ENCODE assay signal across 10 cellular contexts in genomic region chr18:9619545-9619944, GRCh38. TPM values are rescaled to one million over a fixed set of nuclear protein-coding genes. Genes with fewer than 3 reads are reported as not detected.
DNase-seq lines count a peak whose midpoint lies in the region; ATAC-seq and TF ChIP-seq lines count a peak whose summit lies in the region.
"Had no signal": no experiment of that assay in that cellular context is flagged by ENCODE, and none has a peak within 500 bp of the region (broad histone marks: within the 10 kb centered on the region; RNA-seq: fewer than 3 reads in every experiment).

No MANE protein-coding gene starts in this region.

- no peaks in the 10 kb centered on the region for H3K9me3 Mint-ChIP-seq in chondrocyte (ENCODE audit: low read depth)
- H3K9me3 Mint-ChIP-seq in WTC11, result no peaks in the 10 kb centered on the region
- H3K9me3 Mint-ChIP-seq: activated B cell treated with CpG ODN at 0.5 μM for 24 hours had no signal

- no peak overlapping the region for H3K4ac ChIP-seq in neuronal stem cell (ENCODE audit: low read length)

- H3K14ac ChIP-seq in neuronal stem cell (ENCODE audit: low read length), result no peak overlapping the region

- H3K79me2 ChIP-seq in GM23248 (ENCODE audit: insufficient read depth), result 0 out of 2 replicates have a peak, but pooled peaks cover 6% of the 10 kb centered on the region
- no peaks in the 10 kb centered on the region for H3K79me2 ChIP-seq in OCI-LY3 (ENCODE audit: low read length)

- no peak overlapping the region for H4K91ac ChIP-seq in neuronal stem cell (ENCODE audit: low read depth, low read length, poor library complexity)

- H3K27me3 Mint-ChIP-seq in chondrocyte (ENCODE audit: low read depth), result no peaks in the 10 kb centered on the region
- H3K27me3 Mint-ChIP-seq in WTC11 (ENCODE audit: low read depth), result no peaks in the 10 kb centered on the region

- peak overlapping the region; percentile 57 for H3K9ac ChIP-seq in GM23248
- no peak overlapping the region for H3K9ac ChIP-seq in OCI-LY3 (ENCODE audit: low read length)
- no peak overlapping the region for H3K9ac ChIP-seq in neuronal stem cell (ENCODE audit: low read depth, low read length, poor library complexity)

- no peak overlapping the region for H3K18ac ChIP-seq in neuronal stem cell (ENCODE audit: low read length)

- H3K4me1 Mint-ChIP-seq in chondrocyte (ENCODE audit: low read depth) (peaks cover 34% of the 10 kb centered on the region), WTC11 (peaks cover 23% of the 10 kb centered on the region)

- no peak overlapping the region for H2BK5ac ChIP-seq in neuronal stem cell (ENCODE audit: low read length)

- no peaks in the 10 kb centered on the region for H4K20me1 ChIP-seq in GM23248 (ENCODE audit: insufficient read depth)
- no peaks in the 10 kb centered on the region for H4K20me1 ChIP-seq in OCI-LY3 (ENCODE audit: insufficient read depth, low read length)

- no peak for ATAC-seq in WTC11
- no peak for ATAC-seq in GM21381 (IDR thresholded peaks at IDR 0.05; ENCODE audit: unreplicated experiment)
- ATAC-seq: K562 had no signal

- H3K36me3 Mint-ChIP-seq in chondrocyte (ENCODE audit: low read depth), result no peaks in the 10 kb centered on the region
- no peaks in the 10 kb centered on the region for H3K36me3 Mint-ChIP-seq in WTC11

- H4K8ac ChIP-seq in neuronal stem cell (ENCODE audit: low read depth, low read length), result no peak overlapping the region

- H3K27me3 ChIP-seq in GM23248 (replicated peaks; ENCODE audit: insufficient read depth) (no peaks in the 10 kb centered on the region), OCI-LY3 (ENCODE audit: low read depth, low read length) (peaks cover 10% of the 10 kb centered on the region), neuronal stem cell (ENCODE audit: control insufficient read depth in 3 of 3, insufficient read depth in 3 of 3, low read depth in 1 of 3, low read length in 3 of 3) (no peaks in the 10 kb centered on the region)
- H3K27me3 ChIP-seq: suprapubic skin had no signal

- no peaks in the 10 kb centered on the region for H3K9me2 ChIP-seq in GM23248 (ENCODE audit: insufficient read depth)

- in situ Hi-C loops in GM23248 (cut with MboI), result no loop called here

- no peak overlapping the region for H2BK15ac ChIP-seq in neuronal stem cell (ENCODE audit: low read length)

- H3K9me3 ChIP-seq in GM23248 (ENCODE audit: low read depth) (no peaks in the 10 kb centered on the region), OCI-LY3 (ENCODE audit: insufficient read depth, low read length) (no peaks in the 10 kb centered on the region), neuronal stem cell (replicated peaks in 1 of 2; ENCODE audit: control insufficient read depth in 2 of 2, insufficient read depth in 1 of 2, low read depth in 1 of 2, low read length in 2 of 2) (no peaks in the 10 kb centered on the region)
- H3K9me3 ChIP-seq: suprapubic skin had no signal

- H3K4me3 Mint-ChIP-seq in chondrocyte (ENCODE audit: unreplicated experiment) (no peak overlapping the region), WTC11 (no peak overlapping the region)
- H3K4me3 Mint-ChIP-seq: activated B cell treated with CpG ODN at 0.5 μM for 24 hours had no signal

- H3K36me3 ChIP-seq in GM23248 (ENCODE audit: low read depth) (no peaks in the 10 kb centered on the region), OCI-LY3 (replicated peaks; ENCODE audit: low read depth, low read length) (no peaks in the 10 kb centered on the region), neuronal stem cell (replicated peaks in 1 of 2; ENCODE audit: control insufficient read depth in 2 of 2, insufficient read depth in 2 of 2, low read length in 2 of 2) (no peaks in the 10 kb centered on the region)
- H3K36me3 ChIP-seq: suprapubic skin had no signal

- POLR2A ChIA-PET in WTC11 (lab: Charles Lee), result no interaction called here

- H3K4me2 ChIP-seq in GM23248 (ENCODE audit: unreplicated experiment) (peak overlapping the region; percentile 42), OCI-LY3 (ENCODE audit: low read length) (peak overlapping the region; percentile 23), neuronal stem cell (ENCODE audit: insufficient read depth, low read length, poor library complexity, severe bottlenecking) (no peak overlapping the region)

- H3K23ac ChIP-seq in neuronal stem cell (ENCODE audit: low read depth, low read length, poor library complexity), result no peak overlapping the region

- H2AK5ac ChIP-seq in neuronal stem cell (ENCODE audit: low read depth, low read length), result no peak overlapping the region

- peaks cover 46% of the 10 kb centered on the region for H3F3A ChIP-seq in GM23248 (ENCODE audit: insufficient read depth)

- DNase-seq in GM23248, result peak; percentile 80
- no peak for DNase-seq in chondrocyte (ENCODE audit: low spot score)
- DNase-seq in neuronal stem cell (ENCODE audit: low spot score), result no peak
- DNase-seq in coronary artery (ENCODE audit: low spot score), result no peak
- no peak for DNase-seq in WTC11 (ENCODE audit: low spot score)
- DNase-seq: activated B cell treated with CpG ODN at 0.5 μM for 24 hours had no signal

- no peak for TF ChIP-seq CTCF in OCI-LY3 (IDR thresholded peaks at IDR 0.05; ENCODE audit: low read depth, low read length)
- no peak for TF ChIP-seq CTCF in chondrocyte (IDR thresholded peaks at IDR 0.05)
- no peak for TF ChIP-seq CTCF in coronary artery (IDR thresholded peaks at IDR 0.05)
- TF ChIP-seq CTCF in WTC11 (IDR thresholded peaks at IDR 0.05), result no peak

- CTCF ChIA-PET in WTC11 (lab: Charles Lee), result interaction anchor here (0.7 kb wide), 1 partner anchor 44 kb away, joined by 3 read pairs; no protein-coding TSS in a partner anchor

- H2AFZ ChIP-seq in GM23248 (peak overlapping the region; percentile 4), OCI-LY3 (ENCODE audit: low read depth, low read length) (no peak overlapping the region), neuronal stem cell (ENCODE audit: low read length) (peak overlapping the region; percentile 35)

- 0 to 4% methylated on average over 1 of the region's 1 CpG for WGBS in GM23248 (ENCODE audit: low coverage in 1 of 2, low lambda C conversion rate in 2 of 2, missing lambda C conversion rate in 2 of 2), 2 experiments
- no CpG with 5 or more reads among the region's 1 CpG for WGBS in neuronal stem cell (ENCODE audit: extremely low coverage in 2 of 2, insufficient read length in 2 of 2, insufficient replicate concordance in 1 of 2), 2 donors

- H3K4me3 ChIP-seq in GM23248, result 0 out of 2 replicates have a peak overlapping the region, but pooled peaks have one; percentile 16
- H3K4me3 ChIP-seq in OCI-LY3 (ENCODE audit: low read length), result no peak overlapping the region
- no peak overlapping the region for H3K4me3 ChIP-seq in neuronal stem cell (ENCODE audit: low read length in 2 of 2)
- H3K4me3 ChIP-seq in coronary artery, result no peak overlapping the region
- H3K4me3 ChIP-seq: K562, suprapubic skin had no signal

- no peaks in the 10 kb centered on the region for H3K79me1 ChIP-seq in neuronal stem cell (ENCODE audit: low read depth, low read length)

- H3K27ac ChIP-seq in GM23248, result peak overlapping the region; percentile 84
- H3K27ac ChIP-seq in OCI-LY3 (ENCODE audit: low read length), result no peak overlapping the region
- no peak overlapping the region for H3K27ac ChIP-seq in neuronal stem cell (replicated peaks; ENCODE audit: low read length)
- peak overlapping the region in 1 of 2 donors; percentile 47 for H3K27ac ChIP-seq in coronary artery
- H3K27ac ChIP-seq: suprapubic skin had no signal

- H2BK12ac ChIP-seq in neuronal stem cell (ENCODE audit: low read length), result no peak overlapping the region

- H2BK120ac ChIP-seq in neuronal stem cell (ENCODE audit: low read depth, low read length), result no peak overlapping the region

- peaks cover 35% of the 10 kb centered on the region for H3K4me1 ChIP-seq in GM23248 (ENCODE audit: insufficient read depth)
- H3K4me1 ChIP-seq in OCI-LY3 (ENCODE audit: low read length), result peaks cover 16% of the 10 kb centered on the region
- H3K4me1 ChIP-seq in neuronal stem cell (ENCODE audit: control insufficient read depth in 2 of 2, insufficient read depth in 1 of 2, low read depth in 1 of 2, low read length in 2 of 2), result peaks cover 6 to 14% of the 10 kb centered on the region in 2 donors

- H3K27ac Mint-ChIP-seq in chondrocyte (ENCODE audit: unreplicated experiment), result peak overlapping the region; percentile 43
- H3K27ac Mint-ChIP-seq in WTC11, result no peak overlapping the region
- H3K27ac Mint-ChIP-seq: activated B cell treated with CpG ODN at 0.5 μM for 24 hours had no signal

TF ChIP-seq in WTC11, 78 proteins besides CTCF, POLR2A, EP300 and RAD21 (continues in another document):
- TF ChIP-seq MXD4 (CRISPR knock-in tag; IDR thresholded peaks at IDR 0.05; ENCODE audit: borderline replicate concordance), result no peak
- no peak for TF ChIP-seq STAT6 (CRISPR knock-in tag; conservative IDR thresholded peaks at IDR 0.05; ENCODE audit: low read depth)

RNA-seq across cellular contexts. Expression of gene PPP4R1, which starts 5.2 kb away (rescaled TPM):
- total RNA-seq in GM23248 (2014; rRNA removed; shearing (Covaris generic)), result 85.5 and 97.9 TPM in 2 replicates
- polyA plus RNA-seq in GM23248 (2016; fragmentation: Nextera tagmentation; extraction: Ambion mirVana), result 31.8 and 33.0 TPM in 2 replicates
- total RNA-seq in chondrocyte (105 to 110 TPM (median 108 TPM) in 3 replicates), WTC11 (2021) (71.1 to 78.7 TPM (median 77.0 TPM) in 3 replicates)
- 50.0 TPM for polyA plus RNA-seq in neuronal stem cell (2013, experiment 1 of 2)
- polyA plus RNA-seq in neuronal stem cell (2013, experiment 2 of 2), result 50.8 TPM
